ENCODE assay signal across 8 cellular contexts in genomic region chr4:11470709-11471441, GRCh38. TPM values are rescaled to one million over a fixed set of nuclear protein-coding genes. Genes with fewer than 3 reads are reported as not detected.
DNase-seq lines count a peak whose midpoint lies in the region; ATAC-seq, FAIRE-seq and TF ChIP-seq lines count a peak whose summit lies in the region.

No MANE protein-coding gene starts in this region.

- H3K27ac ChIP-seq in DND-41 (ENCODE audit: low read length) (no peak overlapping the region), endodermal cell (ENCODE audit: low read depth, low read length) (no peak overlapping the region), gastroesophageal sphincter (no peak overlapping the region)

- DNase-seq in DND-41: no peak
- DNase-seq in endodermal cell: peak; percentile 45
- no peak for DNase-seq in D721Med (ENCODE audit: insufficient read length, low spot score)
- DNase-seq in HuH-7.5 (ENCODE audit: low spot score): no peak
- no peak for DNase-seq in hypothalamus (lab: John Stamatoyannopoulos, UW)

- no peak for TF ChIP-seq POLR2A in gastroesophageal sphincter (IDR thresholded peaks at IDR 0.05)

- no peak overlapping the region for H3K9ac ChIP-seq in DND-41 (ENCODE audit: low read depth, low read length)
- H3K9ac ChIP-seq in endodermal cell (ENCODE audit: extremely low read depth, low read length, poor library complexity, severe bottlenecking): no peak overlapping the region

- H3K9me3 ChIP-seq in DND-41 (ENCODE audit: insufficient read depth, low read length, severe bottlenecking) (no peaks in the 10 kb centered on the region), endodermal cell (ENCODE audit: control insufficient read depth, low read length) (no peaks in the 10 kb centered on the region), gastroesophageal sphincter (no peaks in the 10 kb centered on the region)

- H3K4me3 ChIP-seq in DND-41 (ENCODE audit: low read depth in 1 of 2, low read length in 2 of 2) (no peak overlapping the region), endodermal cell (ENCODE audit: low read length) (no peak overlapping the region), gastroesophageal sphincter (no peak overlapping the region)

- no peak overlapping the region for H3K4me3 Mint-ChIP-seq in endodermal cell

- H4K20me1 ChIP-seq in DND-41 (ENCODE audit: insufficient read depth, low read length): no peaks in the 10 kb centered on the region

- H3K79me2 ChIP-seq in DND-41 (ENCODE audit: insufficient read depth, low read length): no peaks in the 10 kb centered on the region

- H3K27me3 Mint-ChIP-seq in endodermal cell (ENCODE audit: insufficient read depth): peaks cover 1% of the 10 kb centered on the region

- peaks cover 8% of the 10 kb centered on the region for H3K4me1 Mint-ChIP-seq in endodermal cell

- FAIRE-seq in D721Med (lab: Jason Lieb, UNC): no peak

- no peak for TF ChIP-seq CTCF in DND-41 (IDR thresholded peaks at IDR 0.05; ENCODE audit: borderline replicate concordance, extremely low read depth, low read length, poor library complexity, severe bottlenecking)
- TF ChIP-seq CTCF in endodermal cell (conservative IDR thresholded peaks at IDR 0.05): no peak
- no peak for TF ChIP-seq CTCF in gastroesophageal sphincter (IDR thresholded peaks at IDR 0.05)
- no peak for TF ChIP-seq CTCF in D721Med (IDR thresholded peaks at IDR 0.05; ENCODE audit: insufficient read depth, missing control alignments)

- H3K36me3 ChIP-seq in DND-41 (ENCODE audit: insufficient read depth, low read length) (no peaks in the 10 kb centered on the region), endodermal cell (ENCODE audit: control insufficient read depth, insufficient read depth, low read length) (no peaks in the 10 kb centered on the region), gastroesophageal sphincter (no peaks in the 10 kb centered on the region)

- H3K4me1 ChIP-seq in DND-41 (ENCODE audit: insufficient read depth, low read length): peaks cover 6% of the 10 kb centered on the region
- peaks cover under 1% of the 10 kb centered on the region for H3K4me1 ChIP-seq in endodermal cell (ENCODE audit: control insufficient read depth, insufficient read depth, low read length)
- no peaks in the 10 kb centered on the region for H3K4me1 ChIP-seq in gastroesophageal sphincter

- 91 to 94% methylated on average over 2 to 7 of the region's 7 CpGs for WGBS in endodermal cell (ENCODE audit: insufficient coverage in 1 of 2, insufficient read length in 1 of 2), 2 experiments
- WGBS in gastroesophageal sphincter (ENCODE audit: low coverage in 1 of 2), 2 donors: 68 to 69% methylated on average over 4 to 5 of the region's 7 CpGs

- H2AFZ ChIP-seq in DND-41 (ENCODE audit: low read depth, low read length): 0 out of 2 replicates have a peak overlapping the region, but pooled peaks have one; percentile 7

- TF ChIP-seq EP300 in gastroesophageal sphincter (IDR thresholded peaks at IDR 0.05): no peak

- no peak overlapping the region for H3K27ac Mint-ChIP-seq in endodermal cell

- no peak overlapping the region for H3K4me2 ChIP-seq in DND-41 (ENCODE audit: insufficient read depth, low read length)

- H3K27me3 ChIP-seq in DND-41 (ENCODE audit: insufficient read depth, low read length, poor library complexity): no peaks in the 10 kb centered on the region
- no peaks in the 10 kb centered on the region for H3K27me3 ChIP-seq in endodermal cell (ENCODE audit: control insufficient read depth, insufficient read depth, low read length, poor library complexity, severe bottlenecking)
- no peaks in the 10 kb centered on the region for H3K27me3 ChIP-seq in gastroesophageal sphincter

- ATAC-seq in DND-41 (ENCODE audit: insufficient read depth, low read depth) (no peak), GM21515 (IDR thresholded peaks at IDR 0.05; ENCODE audit: unreplicated experiment) (peak; percentile 10), HG03575 (IDR thresholded peaks at IDR 0.05; ENCODE audit: extremely low read depth, insufficient number of reproducible peaks, low FRiP score, unreplicated experiment) (peak; percentile 3), gastroesophageal sphincter (no peak)

- no peaks in the 10 kb centered on the region for H3K36me3 Mint-ChIP-seq in endodermal cell (ENCODE audit: low read depth)

- H3K9me3 Mint-ChIP-seq in endodermal cell: no peaks in the 10 kb centered on the region

RNA-seq across cellular contexts. Expression of gene HS3ST1, which starts 42.2 kb away (rescaled TPM):
- 1 to 10 TPM; 1.3 to 2.8 TPM for total RNA-seq in endodermal cell
- polyA plus RNA-seq in endodermal cell (2013, experiment 1 of 2): 5.7 TPM
- polyA plus RNA-seq in endodermal cell (2013, experiment 2 of 2): 4.5 TPM
- total RNA-seq in gastroesophageal sphincter: 1 to 10 TPM in 3 of 4 donors, under 1 TPM in 1; 0.66 to 2.0 (median 1.4) TPM

Comparison
In these comparisons a context has a peak if more than half of its experiments do, and no peak if none do; other contexts are left out.
1. ATAC-seq: peak in GM21515 (single experiment) and HG03575 (single experiment); none in DND-41 (single experiment) and gastroesophageal sphincter (single experiment).